1 cellular context compared by ENCODE assay signal in the genomic region with DNA sequence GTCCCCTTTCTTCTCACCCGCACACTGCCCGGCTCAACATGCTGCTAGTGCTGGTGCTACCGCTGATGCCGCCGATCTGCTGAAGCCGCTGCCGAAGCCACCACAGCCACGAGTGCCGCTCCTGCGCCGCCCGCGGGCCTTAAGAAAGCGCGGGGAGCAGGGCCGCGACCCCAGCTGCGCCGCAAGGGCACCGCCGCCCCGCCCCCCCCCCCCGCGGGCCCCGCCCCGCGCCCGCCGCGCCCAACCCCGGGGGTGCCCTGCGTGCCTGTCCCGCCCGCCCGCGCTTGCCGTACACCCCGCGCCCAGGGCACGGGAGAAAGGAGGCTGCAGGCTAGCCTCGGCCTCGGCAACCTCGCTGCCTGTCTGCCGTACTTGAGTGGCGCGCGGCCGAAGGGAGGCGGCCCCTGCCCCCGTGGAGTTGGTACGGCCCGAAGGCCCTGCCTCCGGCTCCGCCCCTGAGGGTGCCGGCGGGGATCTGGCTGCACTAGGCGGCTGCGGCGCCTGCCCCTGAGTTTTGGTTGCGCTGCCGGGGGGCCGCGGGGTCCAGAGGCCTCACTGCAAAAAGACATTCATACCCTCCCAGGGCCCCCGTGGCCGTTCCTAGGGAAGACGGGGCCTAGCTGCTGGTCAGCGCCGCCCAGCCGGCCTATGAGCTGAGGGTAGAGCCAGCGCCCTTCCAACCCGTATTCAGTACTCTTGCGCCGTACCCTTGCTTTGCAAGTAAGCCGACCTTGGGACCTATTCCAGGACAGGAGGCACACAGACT.
TF ChIP-seq lines count a peak whose summit lies in the region.

Gene SOD2, minus strand, starts transcription at position 114 of the 766 bp plus-strand sequence. Its CDS starts 74 bp downstream, at position 40.

TF ChIP-seq in HepG2, 621 proteins besides CTCF, POLR2A, EP300 and RAD21 (continued from another document and continues in another):
- TF ChIP-seq ZNF142 (CRISPR knock-in tag; IDR thresholded peaks at IDR 0.05): peak; percentile 99
- 0 out of 2 replicates have a peak, but pooled peaks have one; percentile 61 for TF ChIP-seq MED13 (CRISPR knock-in tag; IDR thresholded peaks at IDR 0.05)
- TF ChIP-seq, protein P1, sequence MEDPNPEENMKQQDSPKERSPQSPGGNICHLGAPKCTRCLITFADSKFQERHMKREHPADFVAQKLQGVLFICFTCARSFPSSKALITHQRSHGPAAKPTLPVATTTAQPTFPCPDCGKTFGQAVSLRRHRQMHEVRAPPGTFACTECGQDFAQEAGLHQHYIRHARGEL (CRISPR knock-in tag; IDR thresholded peaks at IDR 0.05): peak; percentile 94
- TF ChIP-seq ZNF780A (CRISPR knock-in tag; IDR thresholded peaks at IDR 0.05): no peak; the same call in 1 of the 2 replicates
- TF ChIP-seq NR1H2 (CRISPR knock-in tag; IDR thresholded peaks at IDR 0.05; ENCODE audit: borderline replicate concordance, low read depth): peak; percentile 64; the same call in 1 of the 2 replicates
- no peak for TF ChIP-seq RFX1 (IDR thresholded peaks at IDR 0.05)
- peak; percentile 31 for TF ChIP-seq ZFP1 (CRISPR knock-in tag; IDR thresholded peaks at IDR 0.05)
- TF ChIP-seq ZNF580 (CRISPR knock-in tag; IDR thresholded peaks at IDR 0.05; ENCODE audit: borderline replicate concordance, low read depth): peak; percentile 84
- TF ChIP-seq TEF (CRISPR knock-in tag; IDR thresholded peaks at IDR 0.05): peak; percentile 25
- 0 out of 2 replicates have a peak, but pooled peaks have one; percentile 61 for TF ChIP-seq TBP (CRISPR knock-in tag; IDR thresholded peaks at IDR 0.05)
- TF ChIP-seq IRX3 (CRISPR knock-in tag; IDR thresholded peaks at IDR 0.05; ENCODE audit: borderline replicate concordance, low read depth): no peak
- TF ChIP-seq ZNF34 (CRISPR knock-in tag; IDR thresholded peaks at IDR 0.05; ENCODE audit: borderline replicate concordance): peak; percentile 93; the same call in 1 of the 2 replicates
- TF ChIP-seq, protein P2, sequence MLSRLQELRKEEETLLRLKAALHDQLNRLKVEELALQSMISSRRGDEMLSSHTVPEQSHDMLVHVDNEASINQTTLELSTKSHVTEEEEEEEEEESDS (CRISPR knock-in tag; IDR thresholded peaks at IDR 0.05; ENCODE audit: borderline replicate concordance): no peak
- TF ChIP-seq, protein P3, sequence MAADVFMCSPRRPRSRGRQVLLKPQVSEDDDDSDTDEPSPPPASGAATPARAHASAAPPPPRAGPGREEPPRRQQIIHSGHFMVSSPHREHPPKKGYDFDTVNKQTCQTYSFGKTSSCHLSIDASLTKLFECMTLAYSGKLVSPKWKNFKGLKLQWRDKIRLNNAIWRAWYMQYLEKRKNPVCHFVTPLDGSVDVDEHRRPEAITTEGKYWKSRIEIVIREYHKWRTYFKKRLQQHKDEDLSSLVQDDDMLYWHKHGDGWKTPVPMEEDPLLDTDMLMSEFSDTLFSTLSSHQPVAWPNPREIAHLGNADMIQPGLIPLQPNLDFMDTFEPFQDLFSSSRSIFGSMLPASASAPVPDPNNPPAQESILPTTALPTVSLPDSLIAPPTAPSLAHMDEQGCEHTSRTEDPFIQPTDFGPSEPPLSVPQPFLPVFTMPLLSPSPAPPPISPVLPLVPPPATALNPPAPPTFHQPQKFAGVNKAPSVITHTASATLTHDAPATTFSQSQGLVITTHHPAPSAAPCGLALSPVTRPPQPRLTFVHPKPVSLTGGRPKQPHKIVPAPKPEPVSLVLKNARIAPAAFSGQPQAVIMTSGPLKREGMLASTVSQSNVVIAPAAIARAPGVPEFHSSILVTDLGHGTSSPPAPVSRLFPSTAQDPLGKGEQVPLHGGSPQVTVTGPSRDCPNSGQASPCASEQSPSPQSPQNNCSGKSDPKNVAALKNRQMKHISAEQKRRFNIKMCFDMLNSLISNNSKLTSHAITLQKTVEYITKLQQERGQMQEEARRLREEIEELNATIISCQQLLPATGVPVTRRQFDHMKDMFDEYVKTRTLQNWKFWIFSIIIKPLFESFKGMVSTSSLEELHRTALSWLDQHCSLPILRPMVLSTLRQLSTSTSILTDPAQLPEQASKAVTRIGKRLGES (CRISPR knock-in tag; IDR thresholded peaks at IDR 0.05; ENCODE audit: borderline replicate concordance): no peak; the same call in 1 of the 2 replicates
- TF ChIP-seq ZNF383 (CRISPR knock-in tag; IDR thresholded peaks at IDR 0.05; ENCODE audit: borderline replicate concordance): peak; percentile 27; the same call in 1 of the 2 replicates
- TF ChIP-seq ZNF441 (CRISPR knock-in tag; IDR thresholded peaks at IDR 0.05; ENCODE audit: borderline replicate concordance): peak; percentile 83
- TF ChIP-seq ZNF800 (CRISPR knock-in tag; IDR thresholded peaks at IDR 0.05): peak; percentile 59; the same call in 1 of the 2 replicates
- peak; percentile 99 for TF ChIP-seq ZNF598 (CRISPR knock-in tag; IDR thresholded peaks at IDR 0.05; ENCODE audit: borderline replicate concordance)
- TF ChIP-seq, protein P4, sequence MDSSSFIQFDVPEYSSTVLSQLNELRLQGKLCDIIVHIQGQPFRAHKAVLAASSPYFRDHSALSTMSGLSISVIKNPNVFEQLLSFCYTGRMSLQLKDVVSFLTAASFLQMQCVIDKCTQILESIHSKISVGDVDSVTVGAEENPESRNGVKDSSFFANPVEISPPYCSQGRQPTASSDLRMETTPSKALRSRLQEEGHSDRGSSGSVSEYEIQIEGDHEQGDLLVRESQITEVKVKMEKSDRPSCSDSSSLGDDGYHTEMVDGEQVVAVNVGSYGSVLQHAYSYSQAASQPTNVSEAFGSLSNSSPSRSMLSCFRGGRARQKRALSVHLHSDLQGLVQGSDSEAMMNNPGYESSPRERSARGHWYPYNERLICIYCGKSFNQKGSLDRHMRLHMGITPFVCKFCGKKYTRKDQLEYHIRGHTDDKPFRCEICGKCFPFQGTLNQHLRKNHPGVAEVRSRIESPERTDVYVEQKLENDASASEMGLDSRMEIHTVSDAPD (CRISPR knock-in tag; IDR thresholded peaks at IDR 0.05): peak; percentile 18; the same call in 1 of the 2 replicates
- TF ChIP-seq, protein P5, sequence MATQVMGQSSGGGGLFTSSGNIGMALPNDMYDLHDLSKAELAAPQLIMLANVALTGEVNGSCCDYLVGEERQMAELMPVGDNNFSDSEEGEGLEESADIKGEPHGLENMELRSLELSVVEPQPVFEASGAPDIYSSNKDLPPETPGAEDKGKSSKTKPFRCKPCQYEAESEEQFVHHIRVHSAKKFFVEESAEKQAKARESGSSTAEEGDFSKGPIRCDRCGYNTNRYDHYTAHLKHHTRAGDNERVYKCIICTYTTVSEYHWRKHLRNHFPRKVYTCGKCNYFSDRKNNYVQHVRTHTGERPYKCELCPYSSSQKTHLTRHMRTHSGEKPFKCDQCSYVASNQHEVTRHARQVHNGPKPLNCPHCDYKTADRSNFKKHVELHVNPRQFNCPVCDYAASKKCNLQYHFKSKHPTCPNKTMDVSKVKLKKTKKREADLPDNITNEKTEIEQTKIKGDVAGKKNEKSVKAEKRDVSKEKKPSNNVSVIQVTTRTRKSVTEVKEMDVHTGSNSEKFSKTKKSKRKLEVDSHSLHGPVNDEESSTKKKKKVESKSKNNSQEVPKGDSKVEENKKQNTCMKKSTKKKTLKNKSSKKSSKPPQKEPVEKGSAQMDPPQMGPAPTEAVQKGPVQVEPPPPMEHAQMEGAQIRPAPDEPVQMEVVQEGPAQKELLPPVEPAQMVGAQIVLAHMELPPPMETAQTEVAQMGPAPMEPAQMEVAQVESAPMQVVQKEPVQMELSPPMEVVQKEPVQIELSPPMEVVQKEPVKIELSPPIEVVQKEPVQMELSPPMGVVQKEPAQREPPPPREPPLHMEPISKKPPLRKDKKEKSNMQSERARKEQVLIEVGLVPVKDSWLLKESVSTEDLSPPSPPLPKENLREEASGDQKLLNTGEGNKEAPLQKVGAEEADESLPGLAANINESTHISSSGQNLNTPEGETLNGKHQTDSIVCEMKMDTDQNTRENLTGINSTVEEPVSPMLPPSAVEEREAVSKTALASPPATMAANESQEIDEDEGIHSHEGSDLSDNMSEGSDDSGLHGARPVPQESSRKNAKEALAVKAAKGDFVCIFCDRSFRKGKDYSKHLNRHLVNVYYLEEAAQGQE (IDR thresholded peaks at IDR 0.05; ENCODE audit: borderline replicate concordance in 1 of 2, low read depth in 1 of 2, low read length in 2 of 2): peak; percentile 1 to 81
- TF ChIP-seq, protein P6, sequence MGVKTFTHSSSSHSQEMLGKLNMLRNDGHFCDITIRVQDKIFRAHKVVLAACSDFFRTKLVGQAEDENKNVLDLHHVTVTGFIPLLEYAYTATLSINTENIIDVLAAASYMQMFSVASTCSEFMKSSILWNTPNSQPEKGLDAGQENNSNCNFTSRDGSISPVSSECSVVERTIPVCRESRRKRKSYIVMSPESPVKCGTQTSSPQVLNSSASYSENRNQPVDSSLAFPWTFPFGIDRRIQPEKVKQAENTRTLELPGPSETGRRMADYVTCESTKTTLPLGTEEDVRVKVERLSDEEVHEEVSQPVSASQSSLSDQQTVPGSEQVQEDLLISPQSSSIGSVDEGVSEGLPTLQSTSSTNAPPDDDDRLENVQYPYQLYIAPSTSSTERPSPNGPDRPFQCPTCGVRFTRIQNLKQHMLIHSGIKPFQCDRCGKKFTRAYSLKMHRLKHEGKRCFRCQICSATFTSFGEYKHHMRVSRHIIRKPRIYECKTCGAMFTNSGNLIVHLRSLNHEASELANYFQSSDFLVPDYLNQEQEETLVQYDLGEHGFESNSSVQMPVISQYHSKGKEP (CRISPR knock-in tag; IDR thresholded peaks at IDR 0.05): peak; percentile 91
- no peak; the same call in none of the 2 replicates for TF ChIP-seq YEATS4 (CRISPR knock-in tag; IDR thresholded peaks at IDR 0.05; ENCODE audit: borderline replicate concordance)
- TF ChIP-seq EHMT2 (IDR thresholded peaks at IDR 0.05; ENCODE audit: borderline replicate concordance, low read depth, low read length): no peak
- TF ChIP-seq ZSCAN31 (CRISPR knock-in tag; IDR thresholded peaks at IDR 0.05; ENCODE audit: low read depth): peak; percentile 96
- peak; percentile 69 for TF ChIP-seq FOXJ3 (CRISPR knock-in tag; IDR thresholded peaks at IDR 0.05; ENCODE audit: borderline replicate concordance)
- TF ChIP-seq RFXANK (CRISPR knock-in tag; IDR thresholded peaks at IDR 0.05): peak; percentile 92
- peak; percentile 79; the same call in 1 of the 2 replicates for TF ChIP-seq MIER3 (CRISPR knock-in tag; IDR thresholded peaks at IDR 0.05; ENCODE audit: borderline replicate concordance)
- TF ChIP-seq ARHGAP35 (CRISPR knock-in tag; IDR thresholded peaks at IDR 0.05; ENCODE audit: borderline replicate concordance): peak; percentile 52; the same call in 1 of the 2 replicates
- TF ChIP-seq MXD4 (CRISPR knock-in tag; IDR thresholded peaks at IDR 0.05): peak; percentile 68
- TF ChIP-seq TAF1 (CRISPR knock-in tag; IDR thresholded peaks at IDR 0.05): peak; percentile 98
- peak; percentile 41; the same call in 1 of the 2 replicates for TF ChIP-seq TOE1 (CRISPR knock-in tag; IDR thresholded peaks at IDR 0.05)
- peak; percentile 89 for TF ChIP-seq MYC (CRISPR knock-in tag; IDR thresholded peaks at IDR 0.05; ENCODE audit: borderline replicate concordance)
- peak; percentile 66; the same call in 1 of the 2 replicates for TF ChIP-seq ZNF552 (CRISPR knock-in tag; IDR thresholded peaks at IDR 0.05; ENCODE audit: borderline replicate concordance)
